Comparison of ENCODE assay signal across 19 cellular contexts in genomic region chr3:155560135-155560534, GRCh38.
"Had no signal": no experiment of that assay in that cellular context is flagged by ENCODE, and none has a peak within 500 bp of the region (broad histone marks: within the 10 kb centered on the region; RNA-seq: fewer than 3 reads in every experiment).

No MANE protein-coding gene starts in this region.

- DNase-seq: activated B cell treated with CpG ODN at 0.5 μM for 24 hours; activated CD4-positive, alpha-beta T cell treated with anti-CD3 and anti-CD28 coated beads for 36 hours; activated CD4-positive, alpha-beta T cell treated with anti-CD3 and anti-CD28 coated beads, Interleukin-2, amount 50 U/mL, for 4 hours; activated CD8-positive, alpha-beta memory T cell treated with anti-CD3 and anti-CD28 coated beads for 24 hours; activated CD8-positive, alpha-beta memory T cell treated with anti-CD3 and anti-CD28 coated beads, Interleukin-2, amount 50 U/mL, for 4 hours; activated T-cell treated with anti-CD3 and anti-CD28 coated beads, Interleukin-2, amount 50 U/mL, for 24 hours; adrenal gland; brain microvascular endothelial cell; caudate nucleus; effector CD4-positive, alpha-beta T cell; kidney; left ventricle myocardium inferior; midbrain; stimulated activated CD4-positive, alpha-beta T cell treated with anti-CD3 and anti-CD28 coated beads, Interleukin-4, amount 100 ng/mL, for 1 hour; stimulated activated naive CD4-positive, alpha-beta T cell; upper lobe of right lung had no signal

- H3K27me3 ChIP-seq: adrenal gland, ascending aorta, brain microvascular endothelial cell, upper lobe of right lung had no signal

- H3K36me3 ChIP-seq: adrenal gland, ascending aorta, brain microvascular endothelial cell, left ventricle myocardium inferior, upper lobe of right lung had no signal

- H3K4me1 ChIP-seq: adrenal gland, ascending aorta, left ventricle myocardium inferior, upper lobe of right lung had no signal

- H3K4me3 ChIP-seq: adrenal gland, ascending aorta, left ventricle myocardium inferior, upper lobe of right lung had no signal

- H3K27ac ChIP-seq: adrenal gland, ascending aorta, brain microvascular endothelial cell, left ventricle myocardium inferior, upper lobe of right lung had no signal

- H3K9me3 ChIP-seq: adrenal gland, ascending aorta, left ventricle myocardium inferior, upper lobe of right lung had no signal

- ATAC-seq: activated CD4-positive, alpha-beta T cell treated with anti-CD3 and anti-CD28 coated beads for 36 hours; activated T-helper 17 cell treated with anti-CD3 and anti-CD28 coated beads, Interleukin-2, amount 50 U/mL, for 72 hours; natural killer cell treated with Interleukin-12 subunit alpha and Interleukin-12 subunit beta and Interleukin-15 and Interleukin-18, amount 100 ng/mL, for 72 hours; upper lobe of right lung had no signal
